Comparison of ENCODE assay signal across 17 cellular contexts in genomic region chr12:103698752-103699540, GRCh38.
A peak's percentile ranks its signal among the peaks of the same experiment; 100 is the strongest.
DNase-seq lines count a peak whose midpoint lies in the region; ATAC-seq and TF ChIP-seq lines count a peak whose summit lies in the region.
"Had no signal": no experiment of that assay in that cellular context is flagged by ENCODE, and none has a peak within 500 bp of the region (broad histone marks: within the 10 kb centered on the region; RNA-seq: fewer than 3 reads in every experiment).

No MANE protein-coding gene starts in this region.

- in situ Hi-C loops in KBM-7 (cut with MboI; ENCODE audit: low pct_unique_long_range_greater_than_20kb, low sequenced_read_pairs): no loop called here

- H3K4me3 ChIP-seq in GM12865 (ENCODE audit: low read depth, low read length) (no peak overlapping the region), neutrophil (ENCODE audit: low read depth in 1 of 2, low read length in 1 of 2) (peak overlapping the region; percentile 24), tibial nerve (no peak overlapping the region)
- H3K4me3 ChIP-seq: BLaER1, gastrocnemius medialis, neural progenitor cell, Peyer's patch, vagina had no signal

- no peaks in the 10 kb centered on the region for H3K9me3 Mint-ChIP-seq in activated naive CD8-positive, alpha-beta T cell treated with anti-CD3 and anti-CD28 coated beads, Interleukin-2, amount 50 U/mL, for 24 hours
- H3K9me3 Mint-ChIP-seq: neural progenitor cell had no signal

- H3K36me3 ChIP-seq in neutrophil: no peaks in the 10 kb centered on the region
- H3K36me3 ChIP-seq in tibial nerve: no peaks in the 10 kb centered on the region
- H3K36me3 ChIP-seq: BLaER1, gastrocnemius medialis, neural progenitor cell, Peyer's patch, vagina had no signal

- ATAC-seq in activated naive CD8-positive, alpha-beta T cell treated with anti-CD3 and anti-CD28 coated beads, Interleukin-2, amount 50 U/mL, for 24 hours: peak; percentile 74
- ATAC-seq in HG02981 (IDR thresholded peaks at IDR 0.05; ENCODE audit: unreplicated experiment): no peak
- ATAC-seq: gastrocnemius medialis, T-helper 17 cell had no signal

- peak; percentile 36 for DNase-seq in GM12865 (ENCODE audit: low read depth)
- peak; percentile 1 for DNase-seq in KBM-7
- DNase-seq in activated naive CD8-positive, alpha-beta T cell treated with anti-CD3 and anti-CD28 coated beads, Interleukin-2, amount 50 U/mL, for 24 hours: no peak
- DNase-seq in NCI-H1105 treated with DMSO at 0.1 percent for 48 hours (lab: John Stamatoyannopoulos, UW): no peak
- no peak for DNase-seq in tibial nerve (ENCODE audit: low spot score in 2 of 2)
- DNase-seq: gastrocnemius medialis; HCEC 1CT; mesendoderm; NCI-H1694 treated with DMSO at 0.1 percent for 48 hours; Peyer's patch; stimulated activated naive CD4-positive, alpha-beta T cell; T-helper 17 cell had no signal

- TF ChIP-seq EP300 in tibial nerve (IDR thresholded peaks at IDR 0.05): no peak

- TF ChIP-seq CTCF in GM12865 (IDR thresholded peaks at IDR 0.05; ENCODE audit: insufficient read depth, low read depth, low read length, missing control alignments) (no peak), neutrophil (IDR thresholded peaks at IDR 0.05) (no peak), tibial nerve (IDR thresholded peaks at IDR 0.05) (no peak)

- no peaks in the 10 kb centered on the region for H3K36me3 Mint-ChIP-seq in activated naive CD8-positive, alpha-beta T cell treated with anti-CD3 and anti-CD28 coated beads, Interleukin-2, amount 50 U/mL, for 24 hours (ENCODE audit: low read depth)
- H3K36me3 Mint-ChIP-seq: neural progenitor cell had no signal

- H3K4me1 ChIP-seq in neutrophil (ENCODE audit: control insufficient read depth in 1 of 2, insufficient read depth in 1 of 2, low read depth in 1 of 2, low read length in 1 of 2) (peaks cover 28 to 33% of the 10 kb centered on the region in 2 experiments), tibial nerve (no peaks in the 10 kb centered on the region)
- H3K4me1 ChIP-seq: gastrocnemius medialis, neural progenitor cell, Peyer's patch, vagina had no signal

- peak overlapping the region; percentile 85 for H3K27ac ChIP-seq in neutrophil
- H3K27ac ChIP-seq in tibial nerve: no peak overlapping the region
- H3K27ac ChIP-seq: BLaER1, gastrocnemius medialis, neural progenitor cell, Peyer's patch, vagina had no signal

- 75 to 76% methylated on average over 8 of the region's 8 CpGs for WGBS in tibial nerve, 2 donors

- H3K4me1 Mint-ChIP-seq in activated naive CD8-positive, alpha-beta T cell treated with anti-CD3 and anti-CD28 coated beads, Interleukin-2, amount 50 U/mL, for 24 hours: peaks cover 17% of the 10 kb centered on the region

- no peak for TF ChIP-seq POLR2A in tibial nerve (IDR thresholded peaks at IDR 0.05)

- peak overlapping the region; percentile 24 for H3K27ac Mint-ChIP-seq in activated naive CD8-positive, alpha-beta T cell treated with anti-CD3 and anti-CD28 coated beads, Interleukin-2, amount 50 U/mL, for 24 hours
- H3K27ac Mint-ChIP-seq: neural progenitor cell, T-helper 17 cell had no signal

- H3K4me3 Mint-ChIP-seq in activated naive CD8-positive, alpha-beta T cell treated with anti-CD3 and anti-CD28 coated beads, Interleukin-2, amount 50 U/mL, for 24 hours: no peak overlapping the region
- H3K4me3 Mint-ChIP-seq: neural progenitor cell, T-helper 17 cell had no signal

- H3K27me3 Mint-ChIP-seq in activated naive CD8-positive, alpha-beta T cell treated with anti-CD3 and anti-CD28 coated beads, Interleukin-2, amount 50 U/mL, for 24 hours: peaks cover 9% of the 10 kb centered on the region

- H3K9me3 ChIP-seq in neutrophil: no peaks in the 10 kb centered on the region
- H3K9me3 ChIP-seq in tibial nerve: peaks cover 0 to 3% (median 0%) of the 10 kb centered on the region in 4 donors
- H3K9me3 ChIP-seq: BLaER1, gastrocnemius medialis, Peyer's patch, vagina had no signal

- H3K27me3 ChIP-seq in neutrophil (no peaks in the 10 kb centered on the region), tibial nerve (no peaks in the 10 kb centered on the region)
- H3K27me3 ChIP-seq: BLaER1, gastrocnemius medialis, neural progenitor cell, Peyer's patch, vagina had no signal

Comparison
In these comparisons a context has a peak if more than half of its experiments do, and no peak if none do; other contexts are left out.
1. DNase-seq: peak in GM12865 (single experiment) and KBM-7 (single experiment); none in activated naive CD8-positive, alpha-beta T cell treated with anti-CD3 and anti-CD28 coated beads, Interleukin-2, amount 50 U/mL, for 24 hours (single experiment), NCI-H1105 treated with DMSO at 0.1 percent for 48 hours (single experiment) and tibial nerve (0 of 2).
2. H3K4me3 ChIP-seq: peak in neutrophil (2 of 2); none in GM12865 (single experiment) and tibial nerve (0 of 4).